In genomic region chr3:119601154-119601553, GRCh38 we compare ENCODE assay signal across 13 cellular contexts. TPM values are rescaled to one million over a fixed set of nuclear protein-coding genes. Genes with fewer than 3 reads are reported as not detected.
DNase-seq lines count a peak whose midpoint lies in the region; ATAC-seq, FAIRE-seq and TF ChIP-seq lines count a peak whose summit lies in the region.
"Had no signal": no experiment of that assay in that cellular context is flagged by ENCODE, and none has a peak within 500 bp of the region (broad histone marks: within the 10 kb centered on the region; RNA-seq: fewer than 3 reads in every experiment).

No MANE protein-coding gene starts in this region.

- H3K4me1 ChIP-seq in heart right ventricle (peaks cover under 1 to 66% (median 51%) of the 10 kb centered on the region in 9 donors), kidney (ENCODE audit: control insufficient read depth in 1 of 2, insufficient read depth in 1 of 2, low read depth in 1 of 2, low read length in 2 of 2) (peaks cover 14 to 23% of the 10 kb centered on the region in 2 donors)

- ATAC-seq in GM19025 (IDR thresholded peaks at IDR 0.05; ENCODE audit: low read depth, unreplicated experiment): peak; percentile 10
- peak; percentile 17 for ATAC-seq in HG03159 (IDR thresholded peaks at IDR 0.05; ENCODE audit: unreplicated experiment)
- peak in 5 of 8 donors; percentile 10 to 53 (median 40) for ATAC-seq in heart right ventricle
- no peak for ATAC-seq in GM18519 (IDR thresholded peaks at IDR 0.05; ENCODE audit: low FRiP score, unreplicated experiment)
- no peak for ATAC-seq in HG02885 (IDR thresholded peaks at IDR 0.05; ENCODE audit: poor library complexity, unreplicated experiment)

- no peaks in the 10 kb centered on the region for H3K27me3 ChIP-seq in heart right ventricle

- FAIRE-seq in kidney (lab: Jason Lieb, UNC): no peak

- peak overlapping the region in 9 of 10 donors; percentile 4 to 82 (median 36) for H3K27ac ChIP-seq in heart right ventricle
- no peak overlapping the region for H3K27ac ChIP-seq in kidney (ENCODE audit: low read depth in 2 of 2, low read length in 2 of 2)

- H3K9me3 ChIP-seq in heart right ventricle (no peaks in the 10 kb centered on the region), kidney (ENCODE audit: control insufficient read depth in 1 of 2, low read length in 2 of 2) (no peaks in the 10 kb centered on the region)

- no peak for TF ChIP-seq CTCF in GM12865 (IDR thresholded peaks at IDR 0.05; ENCODE audit: insufficient read depth, low read depth, low read length, missing control alignments)
- no peak for TF ChIP-seq CTCF in heart right ventricle (IDR thresholded peaks at IDR 0.05)
- TF ChIP-seq CTCF in kidney (IDR thresholded peaks at IDR 0.05; ENCODE audit: borderline replicate concordance, extremely low read depth, insufficient read depth): no peak

- H3K4me3 ChIP-seq in GM12865 (ENCODE audit: low read depth, low read length) (peak overlapping the region; percentile 58), heart right ventricle (no peak overlapping the region), kidney (ENCODE audit: low read length in 2 of 2) (no peak overlapping the region)

- intact Hi-C loops in heart right ventricle (cut with DNase I) (no loop called here), kidney (cut with DNase I) (no loop called here)

- H3K9ac ChIP-seq in kidney (ENCODE audit: low read length in 2 of 2): no peak overlapping the region

- DNase-seq in GM12865 (ENCODE audit: low read depth) (peak; percentile 49), heart right ventricle (no peak), kidney (no peak), HuH-7 (ENCODE audit: low spot score) (no peak)
- DNase-seq: activated CD4-positive, CD25-positive, alpha-beta regulatory T cell; cerebellar nuclear complex; NCI-H2029 treated with DMSO at 0.1 percent for 48 hours had no signal

- H3K36me3 ChIP-seq in heart right ventricle: no peaks in the 10 kb centered on the region
- H3K36me3 ChIP-seq in kidney (ENCODE audit: control insufficient read depth in 1 of 2, insufficient read depth in 2 of 2, low read length in 2 of 2): no peaks in the 10 kb centered on the region

- WGBS in heart right ventricle, 2 donors: 85 to 89% methylated on average over 3 of the region's 3 CpGs

RNA-seq across cellular contexts. Expression of gene PLA1A, which starts 3.5 kb away (rescaled TPM):
- 10 to 100 TPM in 1 of 10 donors, 1 to 10 TPM in 6, under 1 TPM in 3; 0.55 to 19.3 (median 1.9) TPM for total RNA-seq in heart right ventricle
- 1 to 10 TPM; 1.1 to 3.7 TPM for polyA plus RNA-seq in heart right ventricle
- 6.7 TPM for total RNA-seq in kidney
- polyA plus RNA-seq in kidney (ENCODE audit: insufficient read depth, low read depth, low replicate concordance): 10.1 TPM
- total RNA-seq: H9 had no signal

RNA-seq across cellular contexts. Expression of gene ADPRH, which starts 21.9 kb away (rescaled TPM):
- total RNA-seq in heart right ventricle: 10 to 100 TPM in 6 of 10 donors, 1 to 10 TPM in 4; 7.5 to 16.9 (median 12.6) TPM
- 1 to 10 TPM; 5.6 to 7.9 TPM for polyA plus RNA-seq in heart right ventricle
- total RNA-seq in kidney: 15.0 TPM
- polyA plus RNA-seq in kidney (ENCODE audit: insufficient read depth, low read depth, low replicate concordance): 5.2 TPM

RNA-seq across cellular contexts. Expression of gene CD80, which starts 41.7 kb away (rescaled TPM):
- 1 to 10 TPM in 1 of 10 donors, under 1 TPM in 4, not detected in 5; 0.12 to 1.6 (median 0.34) TPM for total RNA-seq in heart right ventricle
- under 1 TPM in 1 of 2 donors, not detected in 1; 0.01 TPM for polyA plus RNA-seq in heart right ventricle
- total RNA-seq in kidney: 1.2 TPM
- not detected for polyA plus RNA-seq in kidney (ENCODE audit: insufficient read depth, low read depth, low replicate concordance)
- total RNA-seq: epithelial cell of proximal tubule, H9 had no signal

RNA-seq across cellular contexts. Expression of gene POPDC2, which starts 59.2 kb away (rescaled TPM):
- total RNA-seq in heart right ventricle (100 to 1,000 TPM; 598 to 928 (median 732) TPM), kidney (3.2 TPM)
- polyA plus RNA-seq in heart right ventricle (100 to 1,000 TPM; 351 to 805 TPM), kidney (ENCODE audit: insufficient read depth, low read depth, low replicate concordance) (7.3 TPM)

Comparison
In these comparisons a context has a peak if more than half of its experiments do, and no peak if none do; other contexts are left out.
1. ATAC-seq: peak in GM19025 (single experiment), HG03159 (single experiment) and heart right ventricle (5 of 8); none in GM18519 (single experiment) and HG02885 (single experiment).
2. H3K27ac ChIP-seq: peak in heart right ventricle (9 of 10); none in kidney (0 of 2).